8 cellular contexts compared by ENCODE assay signal in genomic region chr15:43185161-43186002, GRCh38. TPM values are rescaled to one million over a fixed set of nuclear protein-coding genes. Genes with fewer than 3 reads are reported as not detected.
DNase-seq lines count a peak whose midpoint lies in the region; ATAC-seq and TF ChIP-seq lines count a peak whose summit lies in the region.

Gene CCNDBP1 (plus strand): TSS chr15:43185403. CDS start chr15:43185499, 96 bp downstream.

- DNase-seq in CMK (ENCODE audit: low read depth) (peak; percentile 87), lung (ENCODE audit: low spot score) (peak; percentile 99)
- peak; percentile 99 for DNase-seq in NK-92 treated with Interleukin-12 subunit alpha and Interleukin-12 subunit beta, amount 100 ng/mL, for 24 hours (lab: John Stamatoyannopoulos, UW)
- peak; percentile 60 to 74 for DNase-seq in activated CD8-positive, alpha-beta memory T cell treated with anti-CD3 and anti-CD28 coated beads for 1 hour (ENCODE audit: extremely low read depth in 1 of 2, low read depth in 1 of 2)
- peak; percentile 73 for DNase-seq in effector CD4-positive, alpha-beta T cell
- DNase-seq in stimulated activated CD4-positive, alpha-beta T cell treated with anti-CD3 and anti-CD28 coated beads, TNF-alpha, amount 100 ng/mL, for 48 hours (ENCODE audit: low read depth in 3 of 3) = peak; percentile 82 to 94 (median 85)

- peak; percentile 89 for ATAC-seq in GM19395 (IDR thresholded peaks at IDR 0.05; ENCODE audit: unreplicated experiment)
- peak; percentile 74 for ATAC-seq in HG03558 (IDR thresholded peaks at IDR 0.05; ENCODE audit: extremely low read depth, unreplicated experiment)
- peak; percentile 98 for ATAC-seq in lung (ENCODE audit: insufficient read depth, low FRiP score)

- WGBS in lung, 2 donors = 1% methylated on average over 57 to 69 of the region's 69 CpGs

- no peaks in the 10 kb centered on the region for H3K27me3 ChIP-seq in lung (ENCODE audit: control insufficient read depth, insufficient read depth)

- peak within 1 kb of the TSS; percentile 97 for H3K4me3 ChIP-seq in lung

- H3K4me1 ChIP-seq in lung (ENCODE audit: control insufficient read depth in 2 of 2, insufficient read depth in 2 of 2, low read length in 2 of 2) = peaks cover 1 to 3% of the 10 kb centered on the region in 2 donors

- peaks cover under 1 to 8% of the 10 kb centered on the region in 2 donors for H3K36me3 ChIP-seq in lung (ENCODE audit: control insufficient read depth in 2 of 2, insufficient read depth in 2 of 2, low read length in 2 of 2)

- no peak for TF ChIP-seq CTCF in lung (IDR thresholded peaks at IDR 0.05; ENCODE audit: control extremely low read depth, extremely low read depth)

- no peaks in the 10 kb centered on the region for H3K9me3 ChIP-seq in lung (ENCODE audit: control insufficient read depth in 2 of 2, insufficient read depth in 1 of 2, low read length in 1 of 2)

- H3K27ac ChIP-seq in lung (ENCODE audit: low read depth in 1 of 2, low read length in 1 of 2) = peak within 1 kb of the TSS; percentile 73 to 98

RNA-seq across cellular contexts. Expression of gene CCNDBP1, which starts in this region (rescaled TPM):
- 10 to 100 TPM; 50.6 to 68.6 TPM for total RNA-seq in lung
- polyA plus RNA-seq in lung = 10 to 100 TPM; 29.8 to 73.4 TPM

Comparison
In these comparisons a context has a peak if more than half of its experiments do, and no peak if none do; other contexts are left out.
1. Peak in every context shown above with its lines: DNase-seq, ATAC-seq, H3K4me3 ChIP-seq and H3K27ac ChIP-seq.